ENCODE assay signal across 8 cellular contexts in genomic region chr19:4368128-4368820, GRCh38. TPM values are rescaled to one million over a fixed set of nuclear protein-coding genes. Genes with fewer than 3 reads are reported as not detected.
DNase-seq lines count a peak whose midpoint lies in the region; ATAC-seq and TF ChIP-seq lines count a peak whose summit lies in the region.

No MANE protein-coding gene starts in this region.

- peak overlapping the region; percentile 47 to 80 (median 78); a peak in 20 of 22 replicates for H3K9ac ChIP-seq in BLaER1 treated with 17β-estradiol and CSF1 and Interleukin-3, amounts not matched to agents 10 nM and 100 nM
- H3K9ac ChIP-seq in KMS-11 = no peak overlapping the region

- peak overlapping the region in 5 of 8 donors; percentile 52 to 84 (median 67) for H3K4me3 Mint-ChIP-seq in naive B cell

- DNase-seq in naive B cell (peak; percentile 26), KG1 (lab: John Stamatoyannopoulos, UW) (no peak), NCI-H1417 (lab: John Stamatoyannopoulos, UW) (no peak)
- no peak for DNase-seq in central memory CD4-positive, alpha-beta T cell
- DNase-seq in activated CD4-positive, alpha-beta T cell treated with anti-CD3 and anti-CD28 coated beads, Interleukin-2, amount 50 U/mL, for 4 hours = no peak

- H3K9me3 ChIP-seq in BLaER1 treated with 17β-estradiol and CSF1 and Interleukin-3, amounts not matched to agents 10 nM and 100 nM (replicated peaks in 1 of 11) = no peaks in the 10 kb centered on the region

- H3K9me3 Mint-ChIP-seq in naive B cell = no peaks in the 10 kb centered on the region

- peak in 1 of 2 donors; percentile 1 for ATAC-seq in naive B cell (ENCODE audit: low read depth in 2 of 2)

- TF ChIP-seq CTCF in KMS-11 (conservative IDR thresholded peaks at IDR 0.05; ENCODE audit: low read depth, low read length) = no peak

- H3K4me2 ChIP-seq in BLaER1 treated with 17β-estradiol and CSF1 and Interleukin-3, amounts not matched to agents 10 nM and 100 nM = peak overlapping the region; percentile 96 to 100 (median 99)
- H3K4me2 ChIP-seq in KMS-11 = peak overlapping the region; percentile 99; the same call in 1 of the 2 replicates

- peaks cover 77 to 99% (median 93%) of the 10 kb centered on the region in 11 experiments for H4K20me1 ChIP-seq in BLaER1 treated with 17β-estradiol and CSF1 and Interleukin-3, amounts not matched to agents 10 nM and 100 nM
- no peaks in the 10 kb centered on the region for H4K20me1 ChIP-seq in KMS-11 (ENCODE audit: insufficient read depth)

- H3K36me3 Mint-ChIP-seq in naive B cell = no peaks in the 10 kb centered on the region

- H3K27me3 ChIP-seq in BLaER1 treated with 17β-estradiol and CSF1 and Interleukin-3, amounts not matched to agents 10 nM and 100 nM = no peaks in the 10 kb centered on the region
- no peaks in the 10 kb centered on the region for H3K27me3 ChIP-seq in KMS-11 (ENCODE audit: insufficient read depth, low read depth)

- peak overlapping the region; percentile 12 to 92 (median 86); a peak in 21 of 22 replicates for H3K27ac ChIP-seq in BLaER1 treated with 17β-estradiol and CSF1 and Interleukin-3, amounts not matched to agents 10 nM and 100 nM
- H3K27ac ChIP-seq in KMS-11 (peak overlapping the region; percentile 95; the same call in 1 of the 2 replicates), cingulate gyrus (ENCODE audit: low read depth, low read length) (peak overlapping the region; percentile 23)

- peaks cover 8% of the 10 kb centered on the region; the same call in 1 of the 2 replicates for H3K79me2 ChIP-seq in KMS-11 (ENCODE audit: insufficient read depth, low read depth)

- H3K4me1 Mint-ChIP-seq in naive B cell = peaks cover 36 to 54% (median 53%) of the 10 kb centered on the region in 3 donors

- peak overlapping the region; percentile 86 to 97 (median 96) for H3K27ac Mint-ChIP-seq in naive B cell

- peaks cover 62 to 81% (median 78%) of the 10 kb centered on the region in 10 experiments for H3K4me1 ChIP-seq in BLaER1 treated with 17β-estradiol and CSF1 and Interleukin-3, amounts not matched to agents 10 nM and 100 nM
- peaks cover 46% of the 10 kb centered on the region for H3K4me1 ChIP-seq in KMS-11 (ENCODE audit: low read depth, poor library complexity, severe bottlenecking)

- H3K36me3 ChIP-seq in BLaER1 treated with 17β-estradiol and CSF1 and Interleukin-3, amounts not matched to agents 10 nM and 100 nM = peaks cover 34 to 72% (median 52%) of the 10 kb centered on the region in 11 experiments
- no peaks in the 10 kb centered on the region for H3K36me3 ChIP-seq in KMS-11 (ENCODE audit: insufficient read depth)

- H2AFZ ChIP-seq in KMS-11 (ENCODE audit: low read depth) = no peak overlapping the region

- H3K4me3 ChIP-seq in BLaER1 treated with 17β-estradiol and CSF1 and Interleukin-3, amounts not matched to agents 10 nM and 100 nM = peak overlapping the region in 7 of 10 experiments; percentile 23 to 57 (median 33); a peak in 10 of 20 replicates
- H3K4me3 ChIP-seq in KMS-11 (IDR thresholded peaks at IDR 0.05; ENCODE audit: insufficient read depth, low read depth, low read length) = no peak overlapping the region

- H3K27me3 Mint-ChIP-seq in naive B cell = no peaks in the 10 kb centered on the region

RNA-seq across cellular contexts. Expression of gene MPND, which starts 24.9 kb away (rescaled TPM):
- polyA plus RNA-seq in naive B cell (ENCODE audit: low read depth in 6 of 6) = 1 to 10 TPM; 4.6 to 6.3 (median 5.4) TPM

RNA-seq across cellular contexts. Expression of gene STAP2, which starts 29.6 kb away (rescaled TPM):
- polyA plus RNA-seq in naive B cell (ENCODE audit: low read depth in 6 of 6) = under 1 TPM in 1 of 6 donors, not detected in 5; 0.94 TPM

RNA-seq across cellular contexts. Expression of gene SH3GL1, which starts 32.1 kb away (rescaled TPM):
- polyA plus RNA-seq in naive B cell (ENCODE audit: low read depth in 6 of 6) = 10 to 100 TPM in 5 of 6 donors, 1 to 10 TPM in 1; 4.9 to 18.5 (median 12.7) TPM

RNA-seq across cellular contexts. Expression of gene CHAF1A, which starts 34.2 kb away (rescaled TPM):
- polyA plus RNA-seq in naive B cell (ENCODE audit: low read depth in 6 of 6) = 1 to 10 TPM in 5 of 6 donors, under 1 TPM in 1; 0.14 to 4.8 (median 2.7) TPM

Comparison
In these comparisons a context has a peak if more than half of its experiments do, and no peak if none do; other contexts are left out.
1. H3K27ac ChIP-seq: peak in every context shown above with its lines; median percentile 95 in KMS-11; 86 in BLaER1 treated with 17β-estradiol and CSF1 and Interleukin-3, amounts not matched to agents 10 nM and 100 nM; 23 in cingulate gyrus.